ENCODE assay signal across 8 cellular contexts in genomic region chr17:43125133-43125966, GRCh38. TPM values are rescaled to one million over a fixed set of nuclear protein-coding genes. Genes with fewer than 3 reads are reported as not detected.
DNase-seq lines count a peak whose midpoint lies in the region; ATAC-seq and TF ChIP-seq lines count a peak whose summit lies in the region.

Gene BRCA1, minus strand, starts transcription at chr17:43125364. Its CDS starts 1,268 bp downstream, at chr17:43124096.

- POLR2A ChIA-PET in activated B cell treated with CpG ODN at 0.5 μM for 24 hours (lab: Charles Lee) = interaction anchor here (0.6 to 2.5 kb wide), 11 partner anchors 44 to 263 kb away, joined by 3 to 29 read pairs (median 6); partner anchors contain the start of genes NBR1, RND2, RPL27 and TMEM106A

- H3K36me3 Mint-ChIP-seq in activated B cell treated with CpG ODN at 0.5 μM for 24 hours (ENCODE audit: low read depth) = peaks cover 21% of the 10 kb centered on the region
- H3K36me3 Mint-ChIP-seq in central memory CD8-positive, alpha-beta T cell (ENCODE audit: insufficient read depth) = peaks cover 20% of the 10 kb centered on the region

- peak within 1 kb of the TSS; percentile 98 for H3K4me3 Mint-ChIP-seq in activated B cell treated with CpG ODN at 0.5 μM for 24 hours
- peak within 1 kb of the TSS; percentile 96 for H3K4me3 Mint-ChIP-seq in central memory CD8-positive, alpha-beta T cell

- no peaks in the 10 kb centered on the region for H3K9me3 Mint-ChIP-seq in activated B cell treated with CpG ODN at 0.5 μM for 24 hours
- H3K9me3 Mint-ChIP-seq in central memory CD8-positive, alpha-beta T cell = no peaks in the 10 kb centered on the region

- peak within 1 kb of the TSS; percentile 90 for H3K27ac Mint-ChIP-seq in activated B cell treated with CpG ODN at 0.5 μM for 24 hours
- peak within 1 kb of the TSS; percentile 95 for H3K27ac Mint-ChIP-seq in central memory CD8-positive, alpha-beta T cell (ENCODE audit: low read depth)

- peak; percentile 89 for ATAC-seq in HG03196 (IDR thresholded peaks at IDR 0.05; ENCODE audit: unreplicated experiment)
- ATAC-seq in activated B cell treated with CpG ODN at 0.5 μM for 24 hours (ENCODE audit: low read depth) = peak; percentile 98
- peak; percentile 100 for ATAC-seq in central memory CD8-positive, alpha-beta T cell (replicated peaks; ENCODE audit: extremely low read depth, poor library complexity, severe bottlenecking)

- no peak for TF ChIP-seq CTCF in activated B cell treated with CpG ODN at 0.5 μM for 24 hours (IDR thresholded peaks at IDR 0.05)

- TF ChIP-seq POLR2A in GM18951 (IDR thresholded peaks at IDR 0.05; ENCODE audit: extremely low read depth, insufficient read depth, insufficient read length) = peak; percentile 64

- intact Hi-C loops in activated B cell treated with CpG ODN at 0.5 μM for 24 hours (cut with micrococcal nuclease) = loop anchor here (1.0 to 2.0 kb wide), 5 partner anchors 45 to 358 kb away; partner anchors contain the start of genes DHX8, RPL27, TMEM106A and VAT1

- no peaks in the 10 kb centered on the region for H3K27me3 Mint-ChIP-seq in activated B cell treated with CpG ODN at 0.5 μM for 24 hours
- H3K27me3 Mint-ChIP-seq in central memory CD8-positive, alpha-beta T cell = no peaks in the 10 kb centered on the region

- DNase-seq in AG08395 (ENCODE audit: low spot score) = peak; percentile 100
- DNase-seq in NCI-H345 (lab: John Stamatoyannopoulos, UW) = peak; percentile 99
- peak; percentile 77 for DNase-seq in activated B cell treated with CpG ODN at 0.5 μM for 24 hours
- peak; percentile 87 to 93 for DNase-seq in central memory CD8-positive, alpha-beta T cell (ENCODE audit: low spot score in 2 of 2)
- peak; percentile 99 for DNase-seq in iris pigment epithelial cell (ENCODE audit: low read depth)
- peak; percentile 88 to 93 for DNase-seq in stimulated activated CD4-positive, alpha-beta T cell treated with anti-CD3 and anti-CD28 coated beads, Interleukin-12 subunit alpha, Interleukin-12 subunit beta, amount 100 ng/mL, for 24 hours (ENCODE audit: low read depth in 2 of 2)

- peaks cover 44% of the 10 kb centered on the region for H3K4me1 Mint-ChIP-seq in activated B cell treated with CpG ODN at 0.5 μM for 24 hours
- H3K4me1 Mint-ChIP-seq in central memory CD8-positive, alpha-beta T cell = peaks cover 23% of the 10 kb centered on the region

- in situ Hi-C loops in GM18951 (cut with MboI; ENCODE audit: low sequenced_read_pairs, unreplicated experiment) = no loop called here

- CTCF ChIA-PET in activated B cell treated with CpG ODN at 0.5 μM for 24 hours (lab: Charles Lee) = no interaction called here

RNA-seq across cellular contexts. Expression of gene BRCA1, which starts in this region (rescaled TPM):
- total RNA-seq in activated B cell treated with CpG ODN at 0.5 μM for 24 hours = 11.9 and 13.3 TPM in 2 replicates

Comparison
In these comparisons a context has a peak if more than half of its experiments do, and no peak if none do; other contexts are left out.
1. Peak in every context shown above with its lines: DNase-seq and ATAC-seq.